ENCODE assay signal across 8 cellular contexts in genomic region chr20:1466211-1467081, GRCh38.
DNase-seq lines count a peak whose midpoint lies in the region; ATAC-seq and TF ChIP-seq lines count a peak whose summit lies in the region.

NSFL1C (minus strand) TSS chr20:1466849; CDS start chr20:1466824, 25 bp downstream.

- TF ChIP-seq POLR2A in erythroblast (IDR thresholded peaks at IDR 0.05; ENCODE audit: low read length), result peak; percentile 77

- peaks cover 49% of the 10 kb centered on the region for H3K4me1 ChIP-seq in mucosa of stomach (ENCODE audit: control insufficient read depth, insufficient read depth, low read length)

- TF ChIP-seq EP300 in Ishikawa (IDR thresholded peaks at IDR 0.05; ENCODE audit: borderline replicate concordance), result peak; percentile 26; the same call in 1 of the 2 replicates

- TF ChIP-seq RAD21 in Ishikawa (IDR thresholded peaks at IDR 0.05; ENCODE audit: low read depth), result peak; percentile 19; the same call in 1 of the 2 replicates

- peak within 1 kb of the TSS; percentile 69 for H3K9ac ChIP-seq in mucosa of stomach (ENCODE audit: low read length)

- no peaks in the 10 kb centered on the region for H3K36me3 ChIP-seq in mucosa of stomach (ENCODE audit: control insufficient read depth, insufficient read depth, low read length)

- peak; percentile 88 for ATAC-seq in GM21529 (IDR thresholded peaks at IDR 0.05; ENCODE audit: unreplicated experiment)

- H3K27me3 ChIP-seq in mucosa of stomach (ENCODE audit: control insufficient read depth, insufficient read depth, low read length), result no peaks in the 10 kb centered on the region

- peak; percentile 89 for DNase-seq in DMS153 (lab: John Stamatoyannopoulos, UW)
- DNase-seq in OCI-M2 (lab: John Stamatoyannopoulos, UW; ENCODE audit: unreplicated experiment), result peak; percentile 73
- peak; percentile 98 for DNase-seq in activated T-cell treated with anti-CD3 and anti-CD28 coated beads for 48 hours (ENCODE audit: low read depth)
- DNase-seq in erythroblast (lab: John Stamatoyannopoulos, UW), result peak; percentile 97 to 98
- peak; percentile 93 to 98 for DNase-seq in stimulated activated CD8-positive, alpha-beta memory T cell treated with anti-CD3 and anti-CD28 coated beads, Interleukin-7, amount 100 ng/mL, for 1 hour (ENCODE audit: low read depth in 2 of 2)

- H3K9me3 ChIP-seq in mucosa of stomach (ENCODE audit: control insufficient read depth, low read length), result no peaks in the 10 kb centered on the region

- H3K4me3 ChIP-seq in mucosa of stomach (ENCODE audit: low read length), result peak within 1 kb of the TSS; percentile 57

TF ChIP-seq in Ishikawa, 13 proteins besides CTCF, POLR2A, EP300 and RAD21:
- TF ChIP-seq MAX (IDR thresholded peaks at IDR 0.05) (no peak; the same call in none of the 2 replicates), NFIC (IDR thresholded peaks at IDR 0.05) (no peak; the same call in 1 of the 2 replicates), YY1 (IDR thresholded peaks at IDR 0.05; ENCODE audit: low read depth) (peak; percentile 98), TEAD4 (IDR thresholded peaks at IDR 0.05) (no peak), TCF12 (IDR thresholded peaks at IDR 0.05; ENCODE audit: low read depth) (peak; percentile 56; the same call in 1 of the 2 replicates), TAF1 (IDR thresholded peaks at IDR 0.05; ENCODE audit: low read depth) (peak; percentile 99), CEBPB (IDR thresholded peaks at IDR 0.05) (no peak), ZBTB7A (IDR thresholded peaks at IDR 0.05; ENCODE audit: low read depth) (no peak), EGR1 (IDR thresholded peaks at IDR 0.05) (peak; percentile 61), REST (IDR thresholded peaks at IDR 0.05; ENCODE audit: low read depth) (0 out of 2 replicates have a peak, but pooled peaks have one; percentile 33), CREB1 (IDR thresholded peaks at IDR 0.05; ENCODE audit: low read depth) (no peak), FOXM1 (IDR thresholded peaks at IDR 0.05; ENCODE audit: borderline replicate concordance, low read depth) (no peak), USF1 (IDR thresholded peaks at IDR 0.05) (peak; percentile 3; the same call in 1 of the 2 replicates)

Comparison
In these comparisons a context has a peak if more than half of its experiments do, and no peak if none do; other contexts are left out.
1. Peak in every context shown above with its lines: DNase-seq, ATAC-seq and H3K4me3 ChIP-seq.